ENCODE assay signal across 8 cellular contexts in genomic region chr3:141441381-141442365, GRCh38. TPM values are rescaled to one million over a fixed set of nuclear protein-coding genes. Genes with fewer than 3 reads are reported as not detected.
DNase-seq lines count a peak whose midpoint lies in the region; ATAC-seq and TF ChIP-seq lines count a peak whose summit lies in the region.

No MANE protein-coding gene starts in this region.

- peaks cover 32% of the 10 kb centered on the region for H3K4me1 Mint-ChIP-seq in activated naive CD4-positive, alpha-beta T cell treated with anti-CD3 and anti-CD28 coated beads, Interleukin-2, amount 50 U/mL, for 24 hours

- intact Hi-C loops in heart left ventricle (cut with DNase I): loop anchor here in 9 of 10 donors (2.0 to 5.0 kb wide), 7 partner anchors 31 to 81 kb away; partner anchors contain the start of gene ZBTB38 (in 4 of the 9)
- intact Hi-C loops in gastrocnemius medialis (cut with DNase I; ENCODE audit: low total_unique reads): loop anchor here (5.0 kb wide), 1 partner anchor 39 kb away; no protein-coding TSS in a partner anchor

- peak overlapping the region; percentile 64 for H3K27ac ChIP-seq in SU-DHL-6 (ENCODE audit: low read depth, low read length)
- H3K27ac ChIP-seq in heart left ventricle: peak overlapping the region; percentile 65 to 89 (median 80)
- H3K27ac ChIP-seq in gastrocnemius medialis: peak overlapping the region; percentile 60 to 79 (median 67)

- no peaks in the 10 kb centered on the region for H4K20me1 ChIP-seq in SU-DHL-6 (ENCODE audit: low read depth, low read length)

- H2AFZ ChIP-seq in SU-DHL-6 (ENCODE audit: low read depth, low read length, severe bottlenecking): peak overlapping the region; percentile 2

- no peak overlapping the region for H3K4me3 Mint-ChIP-seq in activated naive CD4-positive, alpha-beta T cell treated with anti-CD3 and anti-CD28 coated beads, Interleukin-2, amount 50 U/mL, for 24 hours

- TF ChIP-seq CTCF in SU-DHL-6 (IDR thresholded peaks at IDR 0.05; ENCODE audit: insufficient read depth, low read length, poor library complexity, severe bottlenecking): peak; percentile 91
- peak; percentile 48 to 89 (median 85) for TF ChIP-seq CTCF in heart left ventricle (IDR thresholded peaks at IDR 0.05)
- TF ChIP-seq CTCF in gastrocnemius medialis (IDR thresholded peaks at IDR 0.05 in 4 of 5, conservative IDR thresholded peaks at IDR 0.05 in 1 of 5): peak; percentile 65 to 88 (median 70)

- H3K4me3 ChIP-seq in SU-DHL-6 (ENCODE audit: insufficient read depth, low read length, poor library complexity, severe bottlenecking) (no peak overlapping the region), heart left ventricle (peak overlapping the region in 2 of 12 donors; percentile 18 to 23), gastrocnemius medialis (no peak overlapping the region)

- peaks cover 13% of the 10 kb centered on the region for H3K36me3 Mint-ChIP-seq in activated naive CD4-positive, alpha-beta T cell treated with anti-CD3 and anti-CD28 coated beads, Interleukin-2, amount 50 U/mL, for 24 hours

- no peaks in the 10 kb centered on the region; the same call in 1 of the 2 replicates for H3F3A ChIP-seq in SU-DHL-6 (ENCODE audit: insufficient read depth)

- no peaks in the 10 kb centered on the region for H3K79me2 ChIP-seq in SU-DHL-6 (ENCODE audit: insufficient read depth, low read length)

- WGBS in heart left ventricle, 4 donors: 68 to 84% (median 79%) methylated on average over 10 of the region's 10 CpGs

- in situ Hi-C loops in gastrocnemius medialis (cut with MboI; ENCODE audit: low sequenced_read_pairs in 4 of 4): no loop called here

- ATAC-seq in GM21423 (IDR thresholded peaks at IDR 0.05; ENCODE audit: unreplicated experiment) (peak; percentile 99), heart left ventricle (peak; percentile 44 to 87 (median 82)), gastrocnemius medialis (peak; percentile 86 to 92)

- no peaks in the 10 kb centered on the region for H3K9me2 ChIP-seq in SU-DHL-6 (replicated peaks; ENCODE audit: insufficient read depth, low read length)

- peak; percentile 76 for DNase-seq in Daoy (ENCODE audit: low read depth)
- peak; percentile 81 for DNase-seq in HPDE6-E6E7 (ENCODE audit: extremely low spot score)
- DNase-seq in heart left ventricle: peak; percentile 35 to 82 (median 74)
- DNase-seq in gastrocnemius medialis: peak; percentile 41 to 76
- no peak for DNase-seq in NCI-H187 (lab: John Stamatoyannopoulos, UW)

- H3K4me2 ChIP-seq in SU-DHL-6 (ENCODE audit: low read depth, low read length, poor library complexity, severe bottlenecking): peak overlapping the region; percentile 40

- no peaks in the 10 kb centered on the region for H3K9me3 Mint-ChIP-seq in activated naive CD4-positive, alpha-beta T cell treated with anti-CD3 and anti-CD28 coated beads, Interleukin-2, amount 50 U/mL, for 24 hours

- H3K36me3 ChIP-seq in SU-DHL-6 (ENCODE audit: low read length): no peaks in the 10 kb centered on the region
- H3K36me3 ChIP-seq in heart left ventricle: peaks cover 0 to 62% (median 52%) of the 10 kb centered on the region in 9 donors
- peaks cover 0 to 44% of the 10 kb centered on the region in 2 donors for H3K36me3 ChIP-seq in gastrocnemius medialis

- peaks cover 3 to 85% (median 57%) of the 10 kb centered on the region in 12 donors for H3K4me1 ChIP-seq in heart left ventricle
- H3K4me1 ChIP-seq in gastrocnemius medialis: peaks cover 19 to 28% of the 10 kb centered on the region in 2 donors

- H3K27me3 ChIP-seq in SU-DHL-6 (ENCODE audit: low read length): no peaks in the 10 kb centered on the region
- H3K27me3 ChIP-seq in heart left ventricle: no peaks in the 10 kb centered on the region
- no peaks in the 10 kb centered on the region for H3K27me3 ChIP-seq in gastrocnemius medialis

- H3K9ac ChIP-seq in SU-DHL-6 (ENCODE audit: low read length): 0 out of 2 replicates have a peak overlapping the region, but pooled peaks have one; percentile 21

- H3K9me3 ChIP-seq in SU-DHL-6 (ENCODE audit: insufficient read depth, low read length) (no peaks in the 10 kb centered on the region), heart left ventricle (no peaks in the 10 kb centered on the region), gastrocnemius medialis (no peaks in the 10 kb centered on the region)

- no peaks in the 10 kb centered on the region for H3K27me3 Mint-ChIP-seq in activated naive CD4-positive, alpha-beta T cell treated with anti-CD3 and anti-CD28 coated beads, Interleukin-2, amount 50 U/mL, for 24 hours

- peak overlapping the region; percentile 47 for H3K27ac Mint-ChIP-seq in activated naive CD4-positive, alpha-beta T cell treated with anti-CD3 and anti-CD28 coated beads, Interleukin-2, amount 50 U/mL, for 24 hours

- no peak for TF ChIP-seq POLR2A in heart left ventricle (IDR thresholded peaks at IDR 0.05)
- no peak for TF ChIP-seq POLR2A in gastrocnemius medialis (IDR thresholded peaks at IDR 0.05)

RNA-seq across cellular contexts. Expression of gene RASA2, which starts 45.2 kb away (rescaled TPM):
- 13.7 and 17.1 TPM in 2 replicates for total RNA-seq in Daoy (2014; rRNA removed; shearing (Covaris generic))
- total RNA-seq in heart left ventricle: 10 to 100 TPM in 1 of 9 donors, 1 to 10 TPM in 8; 2.2 to 12.3 (median 4.2) TPM
- 1 to 10 TPM; 2.0 to 2.2 TPM for polyA plus RNA-seq in heart left ventricle
- 10 to 100 TPM in 1 of 4 donors, 1 to 10 TPM in 3; 1.9 to 10.6 (median 4.5) TPM for total RNA-seq in gastrocnemius medialis

Comparison
In these comparisons a context has a peak if more than half of its experiments do, and no peak if none do; other contexts are left out.
1. DNase-seq: peak in Daoy (single experiment), HPDE6-E6E7 (single experiment), heart left ventricle (5 of 5) and gastrocnemius medialis (2 of 2); none in NCI-H187 (0 of 2).
2. Peak in every context shown above with its lines, with median percentiles within 50 percentile points of each other: ATAC-seq, H3K27ac ChIP-seq and CTCF ChIP-seq.